27 cellular contexts compared by ENCODE assay signal in genomic region chr4:21992330-21992729, GRCh38. TPM values are rescaled to one million over a fixed set of nuclear protein-coding genes. Genes with fewer than 3 reads are reported as not detected.
DNase-seq lines count a peak whose midpoint lies in the region; FAIRE-seq and TF ChIP-seq lines count a peak whose summit lies in the region.
"Had no signal": no experiment of that assay in that cellular context is flagged by ENCODE, and none has a peak within 500 bp of the region (broad histone marks: within the 10 kb centered on the region; RNA-seq: fewer than 3 reads in every experiment).

No MANE protein-coding gene starts in this region.

- H3K27ac ChIP-seq in osteoblast (ENCODE audit: low read depth, low read length) = no peak overlapping the region
- H3K27ac ChIP-seq: SK-N-MC, suprapubic skin had no signal

- no peaks in the 10 kb centered on the region for H3K27me3 ChIP-seq in osteoblast (ENCODE audit: insufficient read depth, low read length)
- H3K27me3 ChIP-seq: suprapubic skin, uterus had no signal

- H3K9me3 ChIP-seq in osteoblast (ENCODE audit: low read depth, low read length) = no peaks in the 10 kb centered on the region
- H3K9me3 ChIP-seq: suprapubic skin, uterus had no signal

- FAIRE-seq in D721Med (lab: Jason Lieb, UNC) (peak; percentile 53), HTR-8/SVneo (lab: Jason Lieb, UNC) (no peak), RCC 7860 (lab: Jason Lieb, UNC) (no peak)
- FAIRE-seq: colon, H54 had no signal

- H2AFZ ChIP-seq in osteoblast (ENCODE audit: low read length) = no peak overlapping the region

- H3K36me3 ChIP-seq in osteoblast (ENCODE audit: insufficient read depth, low read length) = no peaks in the 10 kb centered on the region
- H3K36me3 ChIP-seq: suprapubic skin, uterus had no signal

- no peaks in the 10 kb centered on the region for H4K20me1 ChIP-seq in osteoblast (ENCODE audit: insufficient read depth, low read length)

- DNase-seq in D721Med (ENCODE audit: insufficient read length, low spot score) = no peak
- DNase-seq in OCI-M1 (lab: John Stamatoyannopoulos, UW) = peak; percentile 18
- DNase-seq in choroid plexus epithelial cell (ENCODE audit: low read depth) = peak; percentile 4
- DNase-seq in osteoblast (ENCODE audit: insufficient read length, low spot score, missing footprints) = peak; percentile 34
- DNase-seq in NCI-H2081 (lab: John Stamatoyannopoulos, UW) = no peak
- DNase-seq in HTR-8/SVneo (ENCODE audit: insufficient read length, low spot score) = no peak
- DNase-seq in MV-4-11 (lab: John Stamatoyannopoulos, UW) = no peak
- DNase-seq in RCC 7860 (ENCODE audit: low spot score) = no peak
- DNase-seq: activated naive CD4-positive, alpha-beta T cell treated with Interleukin-2 at 50 U/mL for 16 hours; activated T-cell treated with anti-CD3 and anti-CD28 coated beads, Interleukin-2, amount 50 U/mL, for 24 hours; CD4-positive, CD25-positive, alpha-beta regulatory T cell; DMS153; endodermal cell; foreskin fibroblast; NCI-H1105; NCI-H2107; NCI-H510A; occipital lobe; right cardiac atrium; RPMI8226; stimulated activated CD4-positive, alpha-beta T cell treated with anti-CD3 and anti-CD28 coated beads, Interleukin-15, amount 100 ng/mL, for 24 hours; uterus had no signal

- H3K4me3 ChIP-seq in choroid plexus epithelial cell (ENCODE audit: low read depth, low read length) (no peak overlapping the region), osteoblast (ENCODE audit: insufficient read depth, low read length) (no peak overlapping the region)
- H3K4me3 ChIP-seq: SK-N-MC, suprapubic skin, uterus had no signal

- TF ChIP-seq CTCF in D721Med (IDR thresholded peaks at IDR 0.05; ENCODE audit: insufficient read depth, missing control alignments) (no peak), choroid plexus epithelial cell (conservative IDR thresholded peaks at IDR 0.05; ENCODE audit: low read depth, low read length) (no peak), osteoblast (IDR thresholded peaks at IDR 0.05; ENCODE audit: extremely low read depth, low read depth, low read length) (no peak)

- H3K4me1 ChIP-seq in osteoblast (ENCODE audit: insufficient read depth, low read length) = peaks cover 3% of the 10 kb centered on the region
- H3K4me1 ChIP-seq: suprapubic skin, uterus had no signal

- peak overlapping the region; percentile 15 for H3K4me2 ChIP-seq in osteoblast (ENCODE audit: insufficient read depth, low read length)

- H3K79me2 ChIP-seq in osteoblast (ENCODE audit: insufficient read depth, low read length) = no peaks in the 10 kb centered on the region

RNA-seq across cellular contexts. Expression of gene KCNIP4, which starts 43.8 kb away (rescaled TPM):
- total RNA-seq in osteoblast = under 0.01 TPM in 1 of 2 replicates, not detected in the other
- total RNA-seq: CD4-positive, CD25-positive, alpha-beta regulatory T cell; endodermal cell; lung microvascular endothelial cell; suprapubic skin had no signal

Comparison
In these comparisons a context has a peak if more than half of its experiments do, and no peak if none do; other contexts are left out.
1. DNase-seq: peak in OCI-M1 (single experiment), choroid plexus epithelial cell (single experiment) and osteoblast (single experiment); none in D721Med (single experiment), NCI-H2081 (0 of 2), HTR-8/SVneo (single experiment), MV-4-11 (single experiment) and RCC 7860 (single experiment).